In the genomic region with DNA sequence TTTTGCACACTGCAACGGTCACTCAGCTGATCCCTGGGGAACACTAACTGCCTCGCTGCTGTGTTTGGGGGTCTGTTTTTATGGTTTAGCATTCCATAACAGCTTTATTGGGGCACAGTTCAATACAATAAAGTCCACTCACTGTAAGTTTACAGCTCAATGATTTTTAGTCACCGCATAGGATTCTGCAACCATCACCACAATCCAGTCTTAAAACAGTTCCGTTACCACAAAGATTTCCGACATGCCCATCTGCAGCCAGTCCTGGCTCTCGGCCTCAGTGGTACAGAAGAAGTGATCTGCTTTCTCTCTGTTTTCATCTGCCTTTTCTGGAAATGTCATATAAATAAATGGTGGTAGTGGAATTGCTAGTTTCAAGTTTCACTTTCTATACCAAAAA, we compare ENCODE assay signal across 17 cellular contexts. TPM values are rescaled to one million over a fixed set of nuclear protein-coding genes. Genes with fewer than 3 reads are reported as not detected.
DNase-seq lines count a peak whose midpoint lies in the region; ATAC-seq lines count a peak whose summit lies in the region.
"Had no signal": no experiment of that assay in that cellular context is flagged by ENCODE, and none has a peak within 500 bp of the region (broad histone marks: within the 10 kb centered on the region; RNA-seq: fewer than 3 reads in every experiment).

No MANE protein-coding gene starts in this region.

- POLR2A ChIA-PET in naive thymus-derived CD4-positive, alpha-beta T cell (lab: Charles Lee) = interaction anchor here (0.8 to 3.3 kb wide), 4 partner anchors 14 to 90 kb away, joined by 3 to 17 read pairs (median 4); a partner anchor contains a TSS

- DNase-seq in T-helper 1 cell (no peak), astrocyte of the hippocampus (ENCODE audit: low read depth, low spot score) (peak; percentile 63), NCI-H2029 treated with DMSO at 0.1 percent for 48 hours (lab: John Stamatoyannopoulos, UW) (no peak), SW480 (ENCODE audit: low spot score) (no peak)
- no peak for DNase-seq in naive thymus-derived CD4-positive, alpha-beta T cell
- DNase-seq: activated CD4-positive, CD25-positive, alpha-beta regulatory T cell; effector CD8-positive, alpha-beta T cell; hippocampal formation; mesendoderm; Right ventricle myocardium superior had no signal

- H3K27me3 ChIP-seq in HUES6 (ENCODE audit: control insufficient read depth, insufficient read depth, low read length) = peaks cover 42% of the 10 kb centered on the region
- peaks cover 6 to 26% of the 10 kb centered on the region in 2 donors for H3K27me3 ChIP-seq in naive thymus-derived CD4-positive, alpha-beta T cell (ENCODE audit: control insufficient read depth in 2 of 2, insufficient read depth in 2 of 2, low read length in 2 of 2)

- no peak for ATAC-seq in naive thymus-derived CD4-positive, alpha-beta T cell
- ATAC-seq in GM19395 (IDR thresholded peaks at IDR 0.05; ENCODE audit: unreplicated experiment) = no peak
- ATAC-seq: activated naive CD4-positive, alpha-beta T cell treated with anti-CD3 and anti-CD28 coated beads, Interleukin-2, amount 50 U/mL, for 72 hours had no signal

- no peak overlapping the region for H3K27ac ChIP-seq in HUES6 (ENCODE audit: low read depth, low read length)
- H3K27ac ChIP-seq in naive thymus-derived CD4-positive, alpha-beta T cell (ENCODE audit: low read depth, low read length) = no peak overlapping the region

- H3K4me1 ChIP-seq in HUES6 (ENCODE audit: control insufficient read depth, insufficient read depth, low read length) = peaks cover 6% of the 10 kb centered on the region; the same call in 1 of the 2 replicates
- peaks cover 10 to 23% of the 10 kb centered on the region in 2 donors for H3K4me1 ChIP-seq in naive thymus-derived CD4-positive, alpha-beta T cell (ENCODE audit: control insufficient read depth in 2 of 2, insufficient read depth in 2 of 2, low read length in 2 of 2)

- H3K4me3 ChIP-seq in HUES6 (ENCODE audit: low read depth, low read length) = peak overlapping the region; percentile 67
- no peak overlapping the region for H3K4me3 ChIP-seq in naive thymus-derived CD4-positive, alpha-beta T cell (ENCODE audit: low read length)

- H3K4me3 Mint-ChIP-seq in T-helper 1 cell treated with Interleukin-12 subunit alpha and Interleukin-12 subunit beta and Interleukin-4 antibody, amounts not matched to agents 30 μg/mL and 1 μg/mL, for 36 hours = peak overlapping the region; percentile 28
- H3K4me3 Mint-ChIP-seq in naive thymus-derived CD4-positive, alpha-beta T cell = peak overlapping the region in 5 of 10 donors; percentile 12 to 71 (median 67)

- CTCF ChIA-PET in naive thymus-derived CD4-positive, alpha-beta T cell (lab: Charles Lee) = no interaction called here

- peaks cover 46% of the 10 kb centered on the region for H3K4me1 Mint-ChIP-seq in T-helper 1 cell treated with Interleukin-12 subunit alpha and Interleukin-12 subunit beta and Interleukin-4 antibody, amounts not matched to agents 30 μg/mL and 1 μg/mL, for 36 hours (ENCODE audit: low read depth)
- H3K4me1 Mint-ChIP-seq in naive thymus-derived CD4-positive, alpha-beta T cell = peaks cover 20 to 61% (median 53%) of the 10 kb centered on the region in 7 donors

- no peaks in the 10 kb centered on the region for H3K9me3 ChIP-seq in HUES6 (ENCODE audit: control insufficient read depth, insufficient read depth, low read depth, low read length)
- no peaks in the 10 kb centered on the region for H3K9me3 ChIP-seq in naive thymus-derived CD4-positive, alpha-beta T cell (ENCODE audit: control insufficient read depth in 2 of 3, low read length in 3 of 3)

- H3K27me3 Mint-ChIP-seq in T-helper 1 cell treated with Interleukin-12 subunit alpha and Interleukin-12 subunit beta and Interleukin-4 antibody, amounts not matched to agents 30 μg/mL and 1 μg/mL, for 36 hours (ENCODE audit: low read depth) = peaks cover 73% of the 10 kb centered on the region
- H3K27me3 Mint-ChIP-seq in naive thymus-derived CD4-positive, alpha-beta T cell = peaks cover 52 to 78% (median 73%) of the 10 kb centered on the region in 5 donors

- intact Hi-C loops in naive thymus-derived CD4-positive, alpha-beta T cell (cut with micrococcal nuclease) = no loop called here

- H3K27ac Mint-ChIP-seq in T-helper 1 cell treated with Interleukin-12 subunit alpha and Interleukin-12 subunit beta and Interleukin-4 antibody, amounts not matched to agents 30 μg/mL and 1 μg/mL, for 36 hours = peak overlapping the region; percentile 67
- peak overlapping the region in 5 of 9 donors; percentile 14 to 76 (median 44) for H3K27ac Mint-ChIP-seq in naive thymus-derived CD4-positive, alpha-beta T cell

- no peaks in the 10 kb centered on the region for H3K9me3 Mint-ChIP-seq in T-helper 1 cell treated with Interleukin-12 subunit alpha and Interleukin-12 subunit beta and Interleukin-4 antibody, amounts not matched to agents 30 μg/mL and 1 μg/mL, for 36 hours
- peaks cover 0 to 22% (median 0%) of the 10 kb centered on the region in 11 donors for H3K9me3 Mint-ChIP-seq in naive thymus-derived CD4-positive, alpha-beta T cell
- H3K9me3 Mint-ChIP-seq: activated naive CD4-positive, alpha-beta T cell treated with anti-CD3 and anti-CD28 coated beads, Interleukin-2, amount 50 U/mL, for 72 hours had no signal

- no peaks in the 10 kb centered on the region for H3K36me3 ChIP-seq in HUES6 (ENCODE audit: control insufficient read depth, insufficient read depth, low read length)
- H3K36me3 ChIP-seq in naive thymus-derived CD4-positive, alpha-beta T cell (ENCODE audit: control insufficient read depth in 2 of 3, insufficient read depth in 3 of 3, low read length in 3 of 3) = no peaks in the 10 kb centered on the region

- H3K36me3 Mint-ChIP-seq in T-helper 1 cell treated with Interleukin-12 subunit alpha and Interleukin-12 subunit beta and Interleukin-4 antibody, amounts not matched to agents 30 μg/mL and 1 μg/mL, for 36 hours (ENCODE audit: low read depth) = peaks cover 2% of the 10 kb centered on the region
- H3K36me3 Mint-ChIP-seq in naive thymus-derived CD4-positive, alpha-beta T cell = peaks cover 0 to 6% (median 4%) of the 10 kb centered on the region in 5 donors

- no peak overlapping the region for H3K9ac ChIP-seq in HUES6 (ENCODE audit: low read length)

RNA-seq across cellular contexts. Expression of a gene that starts 23.6 kb away (rescaled TPM):
- not detected for total RNA-seq in naive thymus-derived CD4-positive, alpha-beta T cell
- not detected for polyA plus RNA-seq in naive thymus-derived CD4-positive, alpha-beta T cell
- total RNA-seq: A172; activated naive CD4-positive, alpha-beta T cell treated with anti-CD3 and anti-CD28 coated beads, Interleukin-2, amount 50 U/mL, for 72 hours; pulmonary artery endothelial cell; Right ventricle myocardium superior; temporal lobe had no signal

RNA-seq across cellular contexts. Expression of a gene that starts 34.0 kb away (rescaled TPM):
- 1 to 10 TPM; 1.1 to 6.1 (median 3.6) TPM for total RNA-seq in naive thymus-derived CD4-positive, alpha-beta T cell
- under 1 TPM in 1 of 2 donors, not detected in 1; 0.28 TPM for polyA plus RNA-seq in naive thymus-derived CD4-positive, alpha-beta T cell

RNA-seq across cellular contexts. Expression of a gene that starts 40.0 kb away (rescaled TPM):
- total RNA-seq in naive thymus-derived CD4-positive, alpha-beta T cell = not detected
- not detected for polyA plus RNA-seq in naive thymus-derived CD4-positive, alpha-beta T cell
- total RNA-seq: A172; activated naive CD4-positive, alpha-beta T cell treated with anti-CD3 and anti-CD28 coated beads, Interleukin-2, amount 50 U/mL, for 72 hours; pulmonary artery endothelial cell; Right ventricle myocardium superior; temporal lobe had no signal

RNA-seq across cellular contexts. Expression of a gene that starts 52.1 kb away (rescaled TPM):
- 10 to 100 TPM; 27.3 to 36.5 (median 32.6) TPM for total RNA-seq in naive thymus-derived CD4-positive, alpha-beta T cell
- polyA plus RNA-seq in naive thymus-derived CD4-positive, alpha-beta T cell = 1 to 10 TPM in 1 of 2 donors, under 1 TPM in 1; 0.72 to 1.1 TPM
